8 cellular contexts compared by ENCODE assay signal in genomic region chr16:18801197-18801972, GRCh38. TPM values are rescaled to one million over a fixed set of nuclear protein-coding genes. Genes with fewer than 3 reads are reported as not detected.
A peak's percentile ranks its signal among the peaks of the same experiment; 100 is the strongest.
DNase-seq lines count a peak whose midpoint lies in the region; ATAC-seq and TF ChIP-seq lines count a peak whose summit lies in the region.

TSS of gene ARL6IP1 (minus strand) at chr16:18801549. CDS start at chr16:18801466, 83 bp downstream.

- peaks cover 0 to 2% (median 0%) of the 10 kb centered on the region in 7 donors for H3K9me3 Mint-ChIP-seq in CD14-positive monocyte

- H3K4me1 ChIP-seq in liver (ENCODE audit: control insufficient read depth in 4 of 4, insufficient read depth in 4 of 4, low read length in 3 of 4) = peaks cover 9 to 32% (median 24%) of the 10 kb centered on the region in 4 donors

- H3K9me3 ChIP-seq in liver (ENCODE audit: control insufficient read depth in 4 of 4, low read length in 3 of 4) = no peaks in the 10 kb centered on the region

- peak within 1 kb of the TSS; percentile 57 to 92 (median 76) for H3K4me3 ChIP-seq in liver (ENCODE audit: low read depth in 1 of 3, low read length in 3 of 3)

- peak within 1 kb of the TSS; percentile 83 to 89 for H3K9ac ChIP-seq in liver (ENCODE audit: low read depth in 1 of 2, low read length in 2 of 2)

- TF ChIP-seq RAD21 in liver (IDR thresholded peaks at IDR 0.05) = peak; percentile 87 to 92

- under 1% methylated on average over 75 of the region's 75 CpGs for WGBS in liver

- H3K36me3 ChIP-seq in liver (ENCODE audit: control insufficient read depth in 4 of 4, insufficient read depth in 3 of 4, low read depth in 1 of 4, low read length in 3 of 4) = peaks cover 0 to 6% (median under 1%) of the 10 kb centered on the region in 4 donors

- peak within 1 kb of the TSS; percentile 85 to 92 for H3K27ac ChIP-seq in liver (ENCODE audit: low read depth in 1 of 2, low read length in 2 of 2)

- TF ChIP-seq CTCF in CD14-positive monocyte (IDR thresholded peaks at IDR 0.05) = peak; percentile 98
- TF ChIP-seq CTCF in liver (IDR thresholded peaks at IDR 0.05; ENCODE audit: low read depth, low read length, missing input control) = peak; percentile 96

- intact Hi-C loops in CD14-positive monocyte (cut with micrococcal nuclease) = loop anchor here (5.0 to 10.0 kb wide), 5 partner anchors 73 to 753 kb away; partner anchors contain the start of genes SMG1 (in 2 of the 2), CCP110 (in 1 of the 2), COQ7 (in 1 of the 2) and GDE1 (in 1 of the 2)

- ATAC-seq in GM19372 (IDR thresholded peaks at IDR 0.05; ENCODE audit: low read depth, unreplicated experiment) (peak; percentile 91), HG03565 (IDR thresholded peaks at IDR 0.05; ENCODE audit: unreplicated experiment) (peak; percentile 87)

- peaks cover 64% of the 10 kb centered on the region for H3K4me1 Mint-ChIP-seq in CD14-positive monocyte

- H3K27me3 Mint-ChIP-seq in CD14-positive monocyte (ENCODE audit: low read depth in 3 of 3) = no peaks in the 10 kb centered on the region

- no peaks in the 10 kb centered on the region for H3K27me3 ChIP-seq in liver (ENCODE audit: control insufficient read depth in 4 of 4, insufficient read depth in 4 of 4, low read length in 3 of 4)

- H3K27ac Mint-ChIP-seq in CD14-positive monocyte = peak within 1 kb of the TSS; percentile 93 to 98 (median 95)

- DNase-seq in CD14-positive monocyte (ENCODE audit: low spot score) = peak; percentile 99
- DNase-seq in NCI-H774 (lab: John Stamatoyannopoulos, UW) = peak; percentile 99
- DNase-seq in activated CD4-positive, alpha-beta T cell treated with anti-CD3 and anti-CD28 coated beads, Interleukin-2, amount 50 U/mL, for 48 hours = peak; percentile 98 to 99
- DNase-seq in dermis microvascular lymphatic vessel endothelial cell (ENCODE audit: low read depth in 2 of 2) = peak; percentile 98 to 100
- peak; percentile 98 to 99 for DNase-seq in stimulated activated CD4-positive, alpha-beta T cell treated with anti-CD3 and anti-CD28 coated beads, Interleukin-4, amount 100 ng/mL, for 4 hours

- H3K36me3 Mint-ChIP-seq in CD14-positive monocyte = peaks cover 10 to 22% of the 10 kb centered on the region in 2 donors

- peak within 1 kb of the TSS; percentile 93 to 98 for H3K4me3 Mint-ChIP-seq in CD14-positive monocyte

TF ChIP-seq in liver, 16 proteins besides CTCF, POLR2A, EP300 and RAD21:
- TF ChIP-seq HNF4G (IDR thresholded peaks at IDR 0.05) (no peak), YY1 (IDR thresholded peaks at IDR 0.05) (peak; percentile 69), ATF3 (IDR thresholded peaks at IDR 0.05) (no peak), JUND (IDR thresholded peaks at IDR 0.05) (no peak), RXRA (IDR thresholded peaks at IDR 0.05) (peak; percentile 79 to 90), MAX (IDR thresholded peaks at IDR 0.05) (peak; percentile 83), FOXA2 (IDR thresholded peaks at IDR 0.05) (peak; percentile 47), HNF4A (conservative IDR thresholded peaks at IDR 0.05) (peak; percentile 52 to 53), TAF1 (conservative IDR thresholded peaks at IDR 0.05) (peak; percentile 98), ZBTB33 (IDR thresholded peaks at IDR 0.05) (peak; percentile 81), GABPA (IDR thresholded peaks at IDR 0.05 in 1 of 2, conservative IDR thresholded peaks at IDR 0.05 in 1 of 2) (peak in 1 of 2 donors; percentile 38), SP1 (IDR thresholded peaks at IDR 0.05) (peak; percentile 98), REST (IDR thresholded peaks at IDR 0.05) (peak; percentile 95), EGR1 (IDR thresholded peaks at IDR 0.05; ENCODE audit: low read depth in 2 of 2) (peak in 1 of 2 donors; percentile 43), FOXA1 (IDR thresholded peaks at IDR 0.05) (peak; percentile 65), NR2F2 (IDR thresholded peaks at IDR 0.05) (peak; percentile 83)

RNA-seq across cellular contexts. Expression of gene ARL6IP1, which starts in this region (rescaled TPM):
- polyA plus RNA-seq in CD14-positive monocyte (100 to 1,000 TPM; 142 to 158 TPM), liver (100 to 1,000 TPM in 1 of 2 donors, 10 to 100 TPM in 1; 99.0 to 146 TPM)
- total RNA-seq in dermis microvascular lymphatic vessel endothelial cell (473 and 503 TPM in 2 replicates), liver (100 to 1,000 TPM; 222 to 260 TPM)

Comparison
In these comparisons a context has a peak if more than half of its experiments do, and no peak if none do; other contexts are left out.
1. Peak in every context shown above with its lines: DNase-seq, ATAC-seq, H3K4me3 ChIP-seq and H3K27ac ChIP-seq.